Comparison of ENCODE assay signal across 1 cellular context in genomic region chr1:62436466-62437272, GRCh38.
A peak's percentile ranks its signal among the peaks of the same experiment; 100 is the strongest.
TF ChIP-seq lines count a peak whose summit lies in the region.

A gene with protein sequence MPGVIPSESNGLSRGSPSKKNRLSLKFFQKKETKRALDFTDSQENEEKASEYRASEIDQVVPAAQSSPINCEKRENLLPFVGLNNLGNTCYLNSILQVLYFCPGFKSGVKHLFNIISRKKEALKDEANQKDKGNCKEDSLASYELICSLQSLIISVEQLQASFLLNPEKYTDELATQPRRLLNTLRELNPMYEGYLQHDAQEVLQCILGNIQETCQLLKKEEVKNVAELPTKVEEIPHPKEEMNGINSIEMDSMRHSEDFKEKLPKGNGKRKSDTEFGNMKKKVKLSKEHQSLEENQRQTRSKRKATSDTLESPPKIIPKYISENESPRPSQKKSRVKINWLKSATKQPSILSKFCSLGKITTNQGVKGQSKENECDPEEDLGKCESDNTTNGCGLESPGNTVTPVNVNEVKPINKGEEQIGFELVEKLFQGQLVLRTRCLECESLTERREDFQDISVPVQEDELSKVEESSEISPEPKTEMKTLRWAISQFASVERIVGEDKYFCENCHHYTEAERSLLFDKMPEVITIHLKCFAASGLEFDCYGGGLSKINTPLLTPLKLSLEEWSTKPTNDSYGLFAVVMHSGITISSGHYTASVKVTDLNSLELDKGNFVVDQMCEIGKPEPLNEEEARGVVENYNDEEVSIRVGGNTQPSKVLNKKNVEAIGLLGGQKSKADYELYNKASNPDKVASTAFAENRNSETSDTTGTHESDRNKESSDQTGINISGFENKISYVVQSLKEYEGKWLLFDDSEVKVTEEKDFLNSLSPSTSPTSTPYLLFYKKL (plus strand): TSS chr1:62437049. CDS start chr1:62439868, 2,819 bp downstream.

TF ChIP-seq in H1, 55 proteins besides CTCF, POLR2A, EP300 and RAD21:
- TF ChIP-seq, protein P1, sequence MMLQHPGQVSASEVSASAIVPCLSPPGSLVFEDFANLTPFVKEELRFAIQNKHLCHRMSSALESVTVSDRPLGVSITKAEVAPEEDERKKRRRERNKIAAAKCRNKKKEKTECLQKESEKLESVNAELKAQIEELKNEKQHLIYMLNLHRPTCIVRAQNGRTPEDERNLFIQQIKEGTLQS (IDR thresholded peaks at IDR 0.05; ENCODE audit: insufficient read depth, low read depth, low read length) = no peak
- TF ChIP-seq KDM4A (IDR thresholded peaks at IDR 0.05; ENCODE audit: low read depth, low read length, severe bottlenecking) = peak; percentile 62
- TF ChIP-seq CHD7 (IDR thresholded peaks at IDR 0.05; ENCODE audit: insufficient replicate concordance, low read length) = no peak
- no peak for TF ChIP-seq CEBPB (IDR thresholded peaks at IDR 0.05; ENCODE audit: low read depth, low read length)
- peak; percentile 87 for TF ChIP-seq PHF8 (conservative IDR thresholded peaks at IDR 0.05; ENCODE audit: low read depth, low read length)
- peak; percentile 4 for TF ChIP-seq CTBP2 (IDR thresholded peaks at IDR 0.05; ENCODE audit: borderline replicate concordance, insufficient read depth, insufficient read length, low read length)
- TF ChIP-seq RNF2 (IDR thresholded peaks at IDR 0.05; ENCODE audit: borderline replicate concordance, low read depth, low read length, missing control alignments, poor library complexity, severe bottlenecking) = no peak
- no peak for TF ChIP-seq SIX5 (IDR thresholded peaks at IDR 0.05; ENCODE audit: low read depth, low read length)
- no peak for TF ChIP-seq SP2 (IDR thresholded peaks at IDR 0.05; ENCODE audit: low read length)
- no peak for TF ChIP-seq RFX5 (IDR thresholded peaks at IDR 0.05; ENCODE audit: borderline replicate concordance, low read depth, low read length)
- no peak for TF ChIP-seq BACH1 (IDR thresholded peaks at IDR 0.05; ENCODE audit: low read length)
- TF ChIP-seq CHD1 (IDR thresholded peaks at IDR 0.05; ENCODE audit: low read depth, low read length) = 0 out of 2 replicates have a peak, but pooled peaks have one; percentile 61
- TF ChIP-seq TEAD4 (IDR thresholded peaks at IDR 0.05; ENCODE audit: low read depth, low read length) = no peak
- peak; percentile 66 for TF ChIP-seq TAF7 (optimal IDR thresholded peaks at IDR 0.05; ENCODE audit: borderline replicate concordance, low read depth, low read length)
- TF ChIP-seq RXRA (IDR thresholded peaks at IDR 0.05; ENCODE audit: insufficient read depth, low read depth, low read length) = no peak
- TF ChIP-seq CBX8 (IDR thresholded peaks at IDR 0.05; ENCODE audit: borderline replicate concordance, low read depth, low read length) = no peak
- peak in 1 of 2 experiments; percentile 87; a peak in 2 of 4 replicates for TF ChIP-seq SIN3A (conservative IDR thresholded peaks at IDR 0.05 in 1 of 2, IDR thresholded peaks at IDR 0.05 in 1 of 2; ENCODE audit: low read depth in 1 of 2, low read length in 2 of 2)
- peak; percentile 74; the same call in 1 of the 2 replicates for TF ChIP-seq E2F6 (IDR thresholded peaks at IDR 0.05)
- TF ChIP-seq BRCA1 (IDR thresholded peaks at IDR 0.05; ENCODE audit: low read depth, low read length) = no peak
- TF ChIP-seq NANOG (IDR thresholded peaks at IDR 0.05; ENCODE audit: insufficient read depth, low read depth, low read length, poor library complexity, severe bottlenecking) = no peak
- no peak for TF ChIP-seq POU5F1 (IDR thresholded peaks at IDR 0.05; ENCODE audit: low read depth, low read length)
- peak; percentile 47 for TF ChIP-seq ASH2L (IDR thresholded peaks at IDR 0.05; ENCODE audit: low read length)
- TF ChIP-seq CREB1 (IDR thresholded peaks at IDR 0.05) = no peak; the same call in 1 of the 2 replicates
- no peak for TF ChIP-seq USF2 (IDR thresholded peaks at IDR 0.05; ENCODE audit: low read length)
- TF ChIP-seq SAP30 (IDR thresholded peaks at IDR 0.05; ENCODE audit: insufficient read depth, insufficient replicate concordance, low read length) = no peak
- no peak for TF ChIP-seq JUN (IDR thresholded peaks at IDR 0.05; ENCODE audit: low read depth, low read length)
- TF ChIP-seq POLR2AphosphoS5 (IDR thresholded peaks at IDR 0.05; ENCODE audit: low read depth, low read length) = peak; percentile 24; the same call in 1 of the 2 replicates
- TF ChIP-seq JUND (IDR thresholded peaks at IDR 0.05; ENCODE audit: low read length) = no peak; the same call in 1 of the 2 replicates
- TF ChIP-seq BCL11A (IDR thresholded peaks at IDR 0.05; ENCODE audit: low read depth in 2 of 2, low read length in 2 of 2) = no peak
- TF ChIP-seq EGR1 (IDR thresholded peaks at IDR 0.05; ENCODE audit: borderline replicate concordance, low read depth, low read length) = no peak
- TF ChIP-seq ATF2 (IDR thresholded peaks at IDR 0.05; ENCODE audit: low read length) = no peak
- no peak for TF ChIP-seq EZH2 (IDR thresholded peaks at IDR 0.05; ENCODE audit: low read depth, low read length, severe bottlenecking)
- TF ChIP-seq MAX (IDR thresholded peaks at IDR 0.05) = peak; percentile 70; the same call in 1 of the 2 replicates
- TF ChIP-seq CBX5 (IDR thresholded peaks at IDR 0.05; ENCODE audit: low read depth, low read length) = no peak
- peak; percentile 52; the same call in 1 of the 2 replicates for TF ChIP-seq CHD2 (IDR thresholded peaks at IDR 0.05; ENCODE audit: low read length)
- no peak for TF ChIP-seq YY1 (IDR thresholded peaks at IDR 0.05; ENCODE audit: low read depth, low read length)
- peak; percentile 95 for TF ChIP-seq SP1 (IDR thresholded peaks at IDR 0.05; ENCODE audit: low read depth, low read length)
- TF ChIP-seq NRF1 (IDR thresholded peaks at IDR 0.05; ENCODE audit: low read depth, low read length) = no peak
- peak; percentile 80 for TF ChIP-seq TBP (IDR thresholded peaks at IDR 0.05; ENCODE audit: low read depth, low read length)
- TF ChIP-seq SRF (IDR thresholded peaks at IDR 0.05; ENCODE audit: low read depth, low read length) = no peak
- peak; percentile 99 for TF ChIP-seq SP4 (IDR thresholded peaks at IDR 0.05; ENCODE audit: low read length)
- TF ChIP-seq KDM1A (IDR thresholded peaks at IDR 0.05; ENCODE audit: borderline replicate concordance, low read length) = no peak
- no peak for TF ChIP-seq GTF2F1 (IDR thresholded peaks at IDR 0.05; ENCODE audit: borderline replicate concordance, low read depth, low read length)
- peak in 1 of 2 experiments; percentile 39; a peak in 1 of 4 replicates for TF ChIP-seq HDAC2 (IDR thresholded peaks at IDR 0.05; ENCODE audit: borderline replicate concordance in 1 of 2, low read depth in 2 of 2, low read length in 2 of 2)
- TF ChIP-seq TCF12 (IDR thresholded peaks at IDR 0.05; ENCODE audit: low read depth, low read length) = 0 out of 2 replicates have a peak, but pooled peaks have one; percentile 15
- TF ChIP-seq SIRT6 (IDR thresholded peaks at IDR 0.05; ENCODE audit: low read length) = no peak
- TF ChIP-seq KDM5A (IDR thresholded peaks at IDR 0.05; ENCODE audit: low read length) = no peak
- no peak for TF ChIP-seq FOSL1 (IDR thresholded peaks at IDR 0.05; ENCODE audit: insufficient read depth, low read depth, low read length)
- no peak for TF ChIP-seq MAFK (IDR thresholded peaks at IDR 0.05; ENCODE audit: low read depth, low read length)
- TF ChIP-seq SUZ12 (IDR thresholded peaks at IDR 0.05; ENCODE audit: low read length) = no peak
- no peak for TF ChIP-seq HDAC6 (IDR thresholded peaks at IDR 0.05; ENCODE audit: low read depth, low read length)
- TF ChIP-seq ZNF274 (IDR thresholded peaks at IDR 0.05; ENCODE audit: borderline replicate concordance, extremely low read depth, low read length) = no peak
- no peak for TF ChIP-seq GABPA (IDR thresholded peaks at IDR 0.05; ENCODE audit: borderline replicate concordance, insufficient read depth, low read length)
- peak; percentile 90 for TF ChIP-seq TAF1 (IDR thresholded peaks at IDR 0.05; ENCODE audit: low read depth, low read length)
- TF ChIP-seq RBBP5 (IDR thresholded peaks at IDR 0.05; ENCODE audit: borderline replicate concordance, low read depth, low read length) = peak; percentile 58; the same call in 1 of the 2 replicates
